ENCODE assay signal across 10 cellular contexts in genomic region chr4:41693629-41694028, GRCh38. TPM values are rescaled to one million over a fixed set of nuclear protein-coding genes. Genes with fewer than 3 reads are reported as not detected.
DNase-seq lines count a peak whose midpoint lies in the region; ATAC-seq and TF ChIP-seq lines count a peak whose summit lies in the region.
"Had no signal": no experiment of that assay in that cellular context is flagged by ENCODE, and none has a peak within 500 bp of the region (broad histone marks: within the 10 kb centered on the region; RNA-seq: fewer than 3 reads in every experiment).

No MANE protein-coding gene starts in this region.

- no peaks in the 10 kb centered on the region for H3K9me3 Mint-ChIP-seq in brain
- no peaks in the 10 kb centered on the region for H3K9me3 Mint-ChIP-seq in neural crest cell
- H3K9me3 Mint-ChIP-seq: T-helper 1 cell treated with Interleukin-12 subunit alpha and Interleukin-12 subunit beta and Interleukin-4 antibody, amounts not matched to agents 30 μg/mL and 1 μg/mL, for 36 hours had no signal

- H3K27me3 Mint-ChIP-seq in brain (no peaks in the 10 kb centered on the region), neural crest cell (ENCODE audit: low read depth) (peaks cover 14% of the 10 kb centered on the region)

- peak; percentile 43 for TF ChIP-seq CTCF in GM13976 (IDR thresholded peaks at IDR 0.05; ENCODE audit: borderline replicate concordance, control extremely low read depth, extremely low read depth, insufficient read depth, missing control alignments)
- TF ChIP-seq CTCF in brain (conservative IDR thresholded peaks at IDR 0.05): peak; percentile 49 to 56
- peak; percentile 80 for TF ChIP-seq CTCF in neural crest cell (conservative IDR thresholded peaks at IDR 0.05)
- TF ChIP-seq CTCF in thyroid gland (IDR thresholded peaks at IDR 0.05): peak in 2 of 6 experiments; percentile 22 to 47

- H3K4me1 Mint-ChIP-seq in brain (peaks cover 4% of the 10 kb centered on the region), neural crest cell (peaks cover 7% of the 10 kb centered on the region)

- ATAC-seq in HG03135 (IDR thresholded peaks at IDR 0.05; ENCODE audit: unreplicated experiment) (no peak), HG03460 (IDR thresholded peaks at IDR 0.05; ENCODE audit: unreplicated experiment) (no peak)

- 34 to 38% methylated on average over 2 of the region's 2 CpGs for WGBS in thyroid gland, 2 donors

- no peak overlapping the region for H3K4me3 ChIP-seq in thyroid gland (replicated peaks in 1 of 3)

- no peak for TF ChIP-seq POLR2A in thyroid gland (IDR thresholded peaks at IDR 0.05)

- H3K4me3 Mint-ChIP-seq in brain: no peak overlapping the region
- no peak overlapping the region for H3K4me3 Mint-ChIP-seq in neural crest cell
- H3K4me3 Mint-ChIP-seq: T-helper 1 cell treated with Interleukin-12 subunit alpha and Interleukin-12 subunit beta and Interleukin-4 antibody, amounts not matched to agents 30 μg/mL and 1 μg/mL, for 36 hours had no signal

- no peaks in the 10 kb centered on the region for H3K27me3 ChIP-seq in thyroid gland

- H3K27ac Mint-ChIP-seq in brain (no peak overlapping the region), neural crest cell (ENCODE audit: unreplicated experiment) (no peak overlapping the region)
- H3K27ac Mint-ChIP-seq: T-helper 1 cell treated with Interleukin-12 subunit alpha and Interleukin-12 subunit beta and Interleukin-4 antibody, amounts not matched to agents 30 μg/mL and 1 μg/mL, for 36 hours had no signal

- peaks cover 0 to 5% of the 10 kb centered on the region in 2 donors for H3K4me1 ChIP-seq in thyroid gland

- DNase-seq in GM13976 (ENCODE audit: low spot score) (no peak), NCI-H2171 (lab: John Stamatoyannopoulos, UW) (peak; percentile 12), neural crest cell (ENCODE audit: low read depth, low spot score) (no peak), thyroid gland (no peak), epidermal melanocyte (ENCODE audit: insufficient read length, low spot score) (no peak)

- H3K36me3 Mint-ChIP-seq in brain (peaks cover 14% of the 10 kb centered on the region), neural crest cell (ENCODE audit: low read depth) (peaks cover under 1% of the 10 kb centered on the region)

- peaks cover 31 to 33% of the 10 kb centered on the region in 2 donors for H3K36me3 ChIP-seq in thyroid gland

- no peaks in the 10 kb centered on the region for H3K9me3 ChIP-seq in thyroid gland

- in situ Hi-C loops in GM13976 (cut with MboI; ENCODE audit: low sequenced_read_pairs, unreplicated experiment): loop anchor here (5.0 kb wide), 1 partner anchor 194 kb away; no protein-coding TSS in a partner anchor

- no peak overlapping the region for H3K27ac ChIP-seq in thyroid gland

- intact Hi-C loops in thyroid gland (cut with DNase I): loop anchor here (10.0 kb wide), 1 partner anchor 191 kb away; no protein-coding TSS in a partner anchor

RNA-seq across cellular contexts. Expression of gene PHOX2B, which starts 54.9 kb away (rescaled TPM):
- polyA plus RNA-seq in brain (ENCODE audit: insufficient read depth, low read depth, low replicate concordance): not detected
- total RNA-seq in neural crest cell (28.4 and 28.5 TPM in 2 replicates), thyroid gland (not detected)
- total RNA-seq: pulmonary artery endothelial cell had no signal

Comparison
In these comparisons a context has a peak if more than half of its experiments do, and no peak if none do; other contexts are left out.
1. RNA of gene PHOX2B, which starts 54.9 kb away (total RNA-seq): 28.4 to 28.5 TPM in neural crest cell; not detected in thyroid gland; every median in the first group is over 10 times any median in the second.